In genomic region chr22:31248138-31248745, GRCh38 we compare ENCODE assay signal across 8 cellular contexts. TPM values are rescaled to one million over a fixed set of nuclear protein-coding genes. Genes with fewer than 3 reads are reported as not detected.
DNase-seq lines count a peak whose midpoint lies in the region; ATAC-seq and TF ChIP-seq lines count a peak whose summit lies in the region.

No MANE protein-coding gene starts in this region.

- H3K4me1 Mint-ChIP-seq in CD4-positive, CD25-positive, alpha-beta regulatory T cell = peaks cover 26 to 81% (median 52%) of the 10 kb centered on the region in 4 donors
- peaks cover 18% of the 10 kb centered on the region for H3K4me1 Mint-ChIP-seq in activated CD8-positive, alpha-beta T cell treated with anti-CD3 and anti-CD28 coated beads for 36 hours (ENCODE audit: low read depth)

- H3K9me3 ChIP-seq in CD4-positive, CD25-positive, alpha-beta regulatory T cell (ENCODE audit: control insufficient read depth in 2 of 2, low read length in 2 of 2) = no peaks in the 10 kb centered on the region
- H3K9me3 ChIP-seq in right lobe of liver = no peaks in the 10 kb centered on the region

- H3K27me3 Mint-ChIP-seq in CD4-positive, CD25-positive, alpha-beta regulatory T cell = no peaks in the 10 kb centered on the region
- H3K27me3 Mint-ChIP-seq in activated CD8-positive, alpha-beta T cell treated with anti-CD3 and anti-CD28 coated beads for 36 hours = no peaks in the 10 kb centered on the region

- no peak for TF ChIP-seq POLR2A in right lobe of liver (IDR thresholded peaks at IDR 0.05)

- TF ChIP-seq CTCF in activated CD8-positive, alpha-beta T cell treated with anti-CD3 and anti-CD28 coated beads for 36 hours (IDR thresholded peaks at IDR 0.05) = no peak
- TF ChIP-seq CTCF in dorsolateral prefrontal cortex (IDR thresholded peaks at IDR 0.05 in 54 of 56, conservative IDR thresholded peaks at IDR 0.05 in 2 of 56; ENCODE audit: low read depth in 1 of 56, partially characterized antibody in 56 of 56) = no peak
- TF ChIP-seq CTCF in right lobe of liver (IDR thresholded peaks at IDR 0.05) = no peak

- peak overlapping the region; percentile 77 to 83 (median 82) for H3K4me3 Mint-ChIP-seq in CD4-positive, CD25-positive, alpha-beta regulatory T cell
- H3K4me3 Mint-ChIP-seq in activated CD8-positive, alpha-beta T cell treated with anti-CD3 and anti-CD28 coated beads for 36 hours = peak overlapping the region; percentile 58

- peak overlapping the region; percentile 6 for H3K27ac ChIP-seq in CD4-positive, CD25-positive, alpha-beta regulatory T cell (ENCODE audit: insufficient read depth, low read length, poor library complexity, severe bottlenecking)
- H3K27ac ChIP-seq in dorsolateral prefrontal cortex (peak overlapping the region in 21 of 59 donors; percentile 2 to 75 (median 53)), right lobe of liver (no peak overlapping the region)

- CTCF ChIA-PET in activated CD8-positive, alpha-beta T cell treated with anti-CD3 and anti-CD28 coated beads for 36 hours (lab: Charles Lee) = interaction anchor here (1.3 to 13.6 kb wide), 2 partner anchors 24 to 36 kb away, joined by 3 to 110 read pairs; partner anchors contain the start of gene LIMK2

- H3K36me3 Mint-ChIP-seq in CD4-positive, CD25-positive, alpha-beta regulatory T cell = peaks cover 3% of the 10 kb centered on the region
- no peaks in the 10 kb centered on the region for H3K36me3 Mint-ChIP-seq in activated CD8-positive, alpha-beta T cell treated with anti-CD3 and anti-CD28 coated beads for 36 hours (ENCODE audit: low read depth)

- H3K36me3 ChIP-seq in CD4-positive, CD25-positive, alpha-beta regulatory T cell (ENCODE audit: control insufficient read depth, insufficient read depth, low read length) = peaks cover 2% of the 10 kb centered on the region
- H3K36me3 ChIP-seq in right lobe of liver = no peaks in the 10 kb centered on the region

- WGBS in right lobe of liver (ENCODE audit: insufficient coverage, low coverage, low lambda C conversion rate, missing lambda C conversion rate) = 70% methylated on average over 9 of the region's 17 CpGs

- DNase-seq in CD4-positive, CD25-positive, alpha-beta regulatory T cell = peak; percentile 55 to 90 (median 75)
- DNase-seq in MV-4-11 (lab: John Stamatoyannopoulos, UW) (peak; percentile 78), dorsolateral prefrontal cortex (peak in 8 of 10 donors; percentile 43 to 77 (median 58)), right lobe of liver (peak in 1 of 3 donors; percentile 66), cortex of kidney (lab: John Stamatoyannopoulos, UW) (no peak), NCI-H446 treated with DMSO at 0.1 percent for 48 hours (lab: John Stamatoyannopoulos, UW) (no peak)
- peak; percentile 80 for DNase-seq in activated CD8-positive, alpha-beta T cell treated with anti-CD3 and anti-CD28 coated beads for 36 hours
- peak; percentile 65 for DNase-seq in stimulated activated CD4-positive, alpha-beta T cell treated with anti-CD3 and anti-CD28 coated beads, Interleukin-2, amount 100 ng/mL, for 24 hours

- intact Hi-C loops in activated CD8-positive, alpha-beta T cell treated with anti-CD3 and anti-CD28 coated beads for 36 hours (cut with micrococcal nuclease) = no loop called here
- intact Hi-C loops in dorsolateral prefrontal cortex (cut with DNase I) = no loop called here
- intact Hi-C loops in right lobe of liver (cut with DNase I) = no loop called here

- no peaks in the 10 kb centered on the region for H3K9me3 Mint-ChIP-seq in CD4-positive, CD25-positive, alpha-beta regulatory T cell
- no peaks in the 10 kb centered on the region for H3K9me3 Mint-ChIP-seq in activated CD8-positive, alpha-beta T cell treated with anti-CD3 and anti-CD28 coated beads for 36 hours

- peak overlapping the region; percentile 62 for H3K4me3 ChIP-seq in CD4-positive, CD25-positive, alpha-beta regulatory T cell (ENCODE audit: low read depth, low read length)
- H3K4me3 ChIP-seq in dorsolateral prefrontal cortex (peak overlapping the region in 58 of 59 donors; percentile 1 to 69 (median 48)), right lobe of liver (peak overlapping the region in 1 of 3 donors; percentile 37)

- POLR2A ChIA-PET in activated CD8-positive, alpha-beta T cell treated with anti-CD3 and anti-CD28 coated beads for 36 hours (lab: Charles Lee) = interaction anchor here (0.5 to 1.2 kb wide), 4 partner anchors 8 to 1163 kb away, joined by 3 to 5 read pairs (median 4); partner anchors contain the start of genes PIK3IP1 and RTCB

- peak; percentile 96 to 97 for ATAC-seq in CD4-positive, CD25-positive, alpha-beta regulatory T cell (ENCODE audit: low read depth in 2 of 2)
- ATAC-seq in activated CD8-positive, alpha-beta T cell treated with anti-CD3 and anti-CD28 coated beads for 36 hours = peak; percentile 100
- ATAC-seq in right lobe of liver = peak; percentile 22 to 84 (median 72)

- H3K27ac Mint-ChIP-seq in CD4-positive, CD25-positive, alpha-beta regulatory T cell = peak overlapping the region; percentile 21 to 88 (median 74)
- peak overlapping the region; percentile 49 for H3K27ac Mint-ChIP-seq in activated CD8-positive, alpha-beta T cell treated with anti-CD3 and anti-CD28 coated beads for 36 hours

- H3K27me3 ChIP-seq in CD4-positive, CD25-positive, alpha-beta regulatory T cell (ENCODE audit: control insufficient read depth, insufficient read depth, low read length) = no peaks in the 10 kb centered on the region
- H3K27me3 ChIP-seq in dorsolateral prefrontal cortex (no peaks in the 10 kb centered on the region), right lobe of liver (no peaks in the 10 kb centered on the region)

- peaks cover 77% of the 10 kb centered on the region for H3K4me1 ChIP-seq in CD4-positive, CD25-positive, alpha-beta regulatory T cell (ENCODE audit: control insufficient read depth, insufficient read depth, low read length, poor library complexity, severe bottlenecking)
- peaks cover 0 to 23% (median 0%) of the 10 kb centered on the region in 4 donors for H3K4me1 ChIP-seq in right lobe of liver

RNA-seq across cellular contexts. Expression of gene LIMK2, which starts 36.1 kb away (rescaled TPM):
- total RNA-seq in CD4-positive, CD25-positive, alpha-beta regulatory T cell = 42.4 TPM
- polyA plus RNA-seq in CD4-positive, CD25-positive, alpha-beta regulatory T cell = 10 to 100 TPM; 22.4 to 33.2 (median 24.9) TPM
- total RNA-seq in activated CD8-positive, alpha-beta T cell treated with anti-CD3 and anti-CD28 coated beads for 36 hours = 10 to 100 TPM; 23.2 to 25.5 TPM
- total RNA-seq in dorsolateral prefrontal cortex (100 to 1,000 TPM in 1 of 120 experiments, 10 to 100 TPM in 119; 16.4 to 108 (median 33.1) TPM), right lobe of liver (10 to 100 TPM in 4 of 6 experiments, 1 to 10 TPM in 2; 6.3 to 47.9 (median 19.6) TPM)

RNA-seq across cellular contexts. Expression of gene PIK3IP1, which starts 44.0 kb away (rescaled TPM):
- 534 TPM for total RNA-seq in CD4-positive, CD25-positive, alpha-beta regulatory T cell
- polyA plus RNA-seq in CD4-positive, CD25-positive, alpha-beta regulatory T cell = 100 to 1,000 TPM; 425 to 700 (median 557) TPM
- total RNA-seq in activated CD8-positive, alpha-beta T cell treated with anti-CD3 and anti-CD28 coated beads for 36 hours = 10 to 100 TPM; 18.2 to 19.6 TPM
- total RNA-seq in dorsolateral prefrontal cortex (10 to 100 TPM; 30.3 to 94.4 (median 54.6) TPM), right lobe of liver (1 to 10 TPM; 1.3 to 6.6 (median 5.6) TPM)

Comparison
In these comparisons a context has a peak if more than half of its experiments do, and no peak if none do; other contexts are left out.
1. DNase-seq: peak in CD4-positive, CD25-positive, alpha-beta regulatory T cell (3 of 3), MV-4-11 (single experiment), activated CD8-positive, alpha-beta T cell treated with anti-CD3 and anti-CD28 coated beads for 36 hours (single experiment), dorsolateral prefrontal cortex (8 of 10) and stimulated activated CD4-positive, alpha-beta T cell treated with anti-CD3 and anti-CD28 coated beads, Interleukin-2, amount 100 ng/mL, for 24 hours (2 of 2); none in cortex of kidney (single experiment) and NCI-H446 treated with DMSO at 0.1 percent for 48 hours (single experiment).
2. Peak in every context shown above with its lines, with median percentiles within 50 percentile points of each other: ATAC-seq.